In the genomic region with DNA sequence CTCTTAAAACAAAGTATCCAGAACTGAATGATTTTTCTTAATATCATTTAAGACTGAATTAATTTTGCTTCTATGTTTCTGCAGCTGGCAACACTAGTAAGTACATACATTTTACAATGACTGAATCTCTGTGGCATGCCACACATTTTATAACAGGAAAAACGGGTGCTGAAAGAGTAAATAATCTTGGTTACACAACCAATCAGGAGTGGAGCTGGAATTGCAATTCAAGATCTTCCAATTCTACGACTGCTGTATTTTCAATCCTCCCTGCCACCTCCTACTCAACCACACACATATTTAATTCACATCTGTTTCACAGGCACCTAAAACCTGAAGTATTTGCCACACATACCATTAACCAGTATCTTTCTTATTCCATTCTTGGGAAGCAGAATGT, we compare ENCODE assay signal across 16 cellular contexts. TPM values are rescaled to one million over a fixed set of nuclear protein-coding genes. Genes with fewer than 3 reads are reported as not detected.
DNase-seq lines count a peak whose midpoint lies in the region; ATAC-seq, FAIRE-seq and TF ChIP-seq lines count a peak whose summit lies in the region.
"Had no signal": no experiment of that assay in that cellular context is flagged by ENCODE, and none has a peak within 500 bp of the region (broad histone marks: within the 10 kb centered on the region; RNA-seq: fewer than 3 reads in every experiment).

No MANE protein-coding gene starts in this region.

- no peak for ATAC-seq in right lobe of liver
- no peak for ATAC-seq in HG02981 (IDR thresholded peaks at IDR 0.05; ENCODE audit: unreplicated experiment)

- no peak overlapping the region for H3K27ac ChIP-seq in right lobe of liver
- no peak overlapping the region for H3K27ac ChIP-seq in caudate nucleus (ENCODE audit: low read depth, low read length)
- H3K27ac ChIP-seq: SJCRH30, suprapubic skin had no signal

- peak; percentile 94 for FAIRE-seq in H54 (lab: Jason Lieb, UNC)
- FAIRE-seq: TTC549 had no signal

- TF ChIP-seq POLR2A in H54 (IDR thresholded peaks at IDR 0.05; ENCODE audit: low read depth, low read length) (no peak), right lobe of liver (IDR thresholded peaks at IDR 0.05) (no peak)

- H3K9me3 ChIP-seq in adipocyte (ENCODE audit: control insufficient read depth, low read length) = no peaks in the 10 kb centered on the region
- no peaks in the 10 kb centered on the region for H3K9me3 ChIP-seq in right lobe of liver
- H3K9me3 ChIP-seq: SJCRH30, suprapubic skin had no signal

- 56% methylated on average over 2 of the region's 2 CpGs for WGBS in right lobe of liver (ENCODE audit: insufficient coverage, low coverage, low lambda C conversion rate, missing lambda C conversion rate)

- no peak overlapping the region for H3K4me3 ChIP-seq in adipocyte (ENCODE audit: low read length)
- H3K4me3 ChIP-seq in fibroblast of pulmonary artery (replicated peaks; ENCODE audit: low read depth, low read length) = no peak overlapping the region
- no peak overlapping the region for H3K4me3 ChIP-seq in right lobe of liver
- H3K4me3 ChIP-seq: SJCRH30, suprapubic skin had no signal

- intact Hi-C loops in right lobe of liver (cut with DNase I) = loop anchor here in 1 of 2 donors (10.0 kb wide), 1 partner anchor 55 kb away; no protein-coding TSS in a partner anchor

- H3K9ac ChIP-seq in adipocyte (ENCODE audit: low read length) = no peak overlapping the region

- peaks cover 4% of the 10 kb centered on the region for H3K4me1 ChIP-seq in adipocyte (ENCODE audit: control insufficient read depth, insufficient read depth, low read length)
- peaks cover 0 to 18% (median 0%) of the 10 kb centered on the region in 4 donors for H3K4me1 ChIP-seq in right lobe of liver
- H3K4me1 ChIP-seq: SJCRH30 had no signal

- H3K27me3 ChIP-seq in adipocyte (replicated peaks; ENCODE audit: control insufficient read depth, insufficient read depth, low read length) = no peaks in the 10 kb centered on the region
- H3K27me3 ChIP-seq in right lobe of liver = no peaks in the 10 kb centered on the region
- H3K27me3 ChIP-seq: SJCRH30, suprapubic skin had no signal

- H3K36me3 ChIP-seq in adipocyte (ENCODE audit: control insufficient read depth, insufficient read depth, low read length, severe bottlenecking) (no peaks in the 10 kb centered on the region), right lobe of liver (no peaks in the 10 kb centered on the region)
- H3K36me3 ChIP-seq: SJCRH30, suprapubic skin had no signal

- TF ChIP-seq CTCF in fibroblast of pulmonary artery (IDR thresholded peaks at IDR 0.05; ENCODE audit: low read length, missing control alignments) (no peak), right lobe of liver (IDR thresholded peaks at IDR 0.05) (no peak)

- DNase-seq in A172 (ENCODE audit: low spot score) (peak; percentile 27), H54 (ENCODE audit: insufficient read length, low spot score) (no peak), adipocyte (ENCODE audit: low read depth) (peak; percentile 66), fibroblast of pulmonary artery (ENCODE audit: low read depth) (peak; percentile 37), right lobe of liver (no peak), caudate nucleus (lab: John Stamatoyannopoulos, UW) (no peak)
- DNase-seq in stimulated activated CD4-positive, alpha-beta T cell treated with anti-CD3 and anti-CD28 coated beads, Interleukin-2, amount 100 ng/mL, for 24 hours = no peak
- DNase-seq: activated CD4-positive, alpha-beta T cell treated with anti-CD3 and anti-CD28 coated beads, Interleukin-2, amount 50 U/mL, for 48 hours; COR-L47; retina; SJCRH30; stimulated activated CD4-positive, alpha-beta T cell treated with anti-CD3 and anti-CD28 coated beads, Interleukin-1b, Interleukin-23, amount 100 ng/mL, for 48 hours had no signal

RNA-seq across cellular contexts. Expression of gene NR5A1, which starts 52.7 kb away (rescaled TPM):
- total RNA-seq in A172 (2014; rRNA removed; shearing (Covaris generic)) = not detected in 2 replicates
- under 1 TPM in 1 of 6 experiments, not detected in 5; 0.26 TPM for total RNA-seq in right lobe of liver
- total RNA-seq: dermis microvascular lymphatic vessel endothelial cell, SJCRH30, suprapubic skin had no signal

Comparison
In these comparisons a context has a peak if more than half of its experiments do, and no peak if none do; other contexts are left out.
1. DNase-seq: peak in A172 (single experiment), adipocyte (single experiment) and fibroblast of pulmonary artery (single experiment); none in H54 (single experiment), stimulated activated CD4-positive, alpha-beta T cell treated with anti-CD3 and anti-CD28 coated beads, Interleukin-2, amount 100 ng/mL, for 24 hours (0 of 2), right lobe of liver (0 of 3) and caudate nucleus (0 of 61).